ENCODE assay signal across 7 cellular contexts in genomic region chr2:95076705-95077520, GRCh38. TPM values are rescaled to one million over a fixed set of nuclear protein-coding genes. Genes with fewer than 3 reads are reported as not detected.
DNase-seq lines count a peak whose midpoint lies in the region; ATAC-seq, FAIRE-seq and TF ChIP-seq lines count a peak whose summit lies in the region.

No MANE protein-coding gene starts in this region.

- TF ChIP-seq CTCF in GM12875 (IDR thresholded peaks at IDR 0.05; ENCODE audit: borderline replicate concordance, insufficient read depth, low read depth, low read length) (peak; percentile 98), cardiac fibroblast (IDR thresholded peaks at IDR 0.05; ENCODE audit: low read depth, low read length) (peak; percentile 90), kidney (IDR thresholded peaks at IDR 0.05; ENCODE audit: borderline replicate concordance, extremely low read depth, insufficient read depth) (peak; percentile 79)

- peak; percentile 86 for ATAC-seq in HG02678 (IDR thresholded peaks at IDR 0.05; ENCODE audit: unreplicated experiment)

- intact Hi-C loops in kidney (cut with DNase I): no loop called here

- H3K4me1 ChIP-seq in kidney (ENCODE audit: control insufficient read depth in 1 of 2, insufficient read depth in 1 of 2, low read depth in 1 of 2, low read length in 2 of 2): peaks cover 0 to 13% of the 10 kb centered on the region in 2 donors

- DNase-seq in NCI-H146 treated with DMSO at 0.1 percent for 48 hours (lab: John Stamatoyannopoulos, UW; ENCODE audit: unreplicated experiment) (peak; percentile 80), cardiac fibroblast (ENCODE audit: low read depth in 2 of 2) (peak; percentile 44 to 51), kidney (peak; percentile 97)
- peak; percentile 74 to 83 (median 80) for DNase-seq in activated CD4-positive, CD25-positive, alpha-beta regulatory T cell (lab: John Stamatoyannopoulos, UW)
- DNase-seq in stimulated activated CD4-positive, alpha-beta T cell treated with anti-CD3 and anti-CD28 coated beads, Interleukin-1b, Interleukin-23, amount 100 ng/mL, for 1 hour (ENCODE audit: low read depth in 2 of 2): peak; percentile 72 to 85

- H3K4me3 ChIP-seq in GM12875 (ENCODE audit: low read depth, low read length) (peak overlapping the region; percentile 27), cardiac fibroblast (replicated peaks in 1 of 2; ENCODE audit: low read depth in 2 of 2, low read length in 2 of 2) (peak overlapping the region; percentile 41 to 49), kidney (ENCODE audit: low read length in 2 of 2) (peak overlapping the region in 1 of 2 donors; percentile 59)

- peak overlapping the region in 1 of 2 donors; percentile 26 for H3K9ac ChIP-seq in kidney (ENCODE audit: low read length in 2 of 2)

- no peak for FAIRE-seq in kidney (lab: Jason Lieb, UNC)

- no peaks in the 10 kb centered on the region for H3K36me3 ChIP-seq in kidney (ENCODE audit: control insufficient read depth in 1 of 2, insufficient read depth in 2 of 2, low read length in 2 of 2)

- peak overlapping the region; percentile 43 to 47 for H3K27ac ChIP-seq in kidney (ENCODE audit: low read depth in 2 of 2, low read length in 2 of 2)

- no peaks in the 10 kb centered on the region for H3K9me3 ChIP-seq in kidney (ENCODE audit: control insufficient read depth in 1 of 2, low read length in 2 of 2)

RNA-seq across cellular contexts. Expression of gene MRPS5, which starts 44.7 kb away (rescaled TPM):
- total RNA-seq in kidney: 53.1 TPM
- polyA plus RNA-seq in kidney (ENCODE audit: insufficient read depth, low read depth, low replicate concordance): 118 TPM

RNA-seq across cellular contexts. Expression of gene MAL, which starts 51.4 kb away (rescaled TPM):
- 477 TPM for total RNA-seq in kidney
- 1,006 TPM for polyA plus RNA-seq in kidney (ENCODE audit: insufficient read depth, low read depth, low replicate concordance)
